ENCODE assay signal across 1 cellular context in genomic region chr14:35384386-35385041, GRCh38.
TF ChIP-seq lines count a peak whose summit lies in the region.

No MANE protein-coding gene starts in this region.

TF ChIP-seq in HepG2, 621 proteins besides CTCF, POLR2A, EP300 and RAD21 (continued from another document and continues in another):
- TF ChIP-seq ZNF646 (CRISPR knock-in tag; IDR thresholded peaks at IDR 0.05) (no peak), ZGPAT (CRISPR knock-in tag; IDR thresholded peaks at IDR 0.05) (peak; percentile 71; the same call in 1 of the 2 replicates), ZNF543 (CRISPR knock-in tag; IDR thresholded peaks at IDR 0.05) (no peak), ZMAT5 (CRISPR knock-in tag; IDR thresholded peaks at IDR 0.05; ENCODE audit: borderline replicate concordance, low read depth) (no peak), STAT6 (CRISPR knock-in tag; IDR thresholded peaks at IDR 0.05; ENCODE audit: borderline replicate concordance) (no peak; the same call in 1 of the 2 replicates), ZNF710 (CRISPR knock-in tag; IDR thresholded peaks at IDR 0.05; ENCODE audit: borderline replicate concordance) (0 out of 2 replicates have a peak, but pooled peaks have one; percentile 63), ZBTB8A (CRISPR knock-in tag; IDR thresholded peaks at IDR 0.05; ENCODE audit: borderline replicate concordance, low read depth) (no peak), ZNF780A (CRISPR knock-in tag; IDR thresholded peaks at IDR 0.05) (no peak), ZNF460 (CRISPR knock-in tag; IDR thresholded peaks at IDR 0.05; ENCODE audit: borderline replicate concordance) (no peak), ZFYVE20 (CRISPR knock-in tag; IDR thresholded peaks at IDR 0.05; ENCODE audit: borderline replicate concordance, low read depth) (no peak), ZFY (CRISPR knock-in tag; IDR thresholded peaks at IDR 0.05) (peak; percentile 40; the same call in 1 of the 2 replicates), ZNF121 (CRISPR knock-in tag; IDR thresholded peaks at IDR 0.05) (0 out of 2 replicates have a peak, but pooled peaks have one; percentile 47), HCFC1 (IDR thresholded peaks at IDR 0.05; ENCODE audit: low read depth, low read length) (no peak), ATF2 (CRISPR knock-in tag; IDR thresholded peaks at IDR 0.05) (peak; percentile 49; the same call in 1 of the 2 replicates), SNRNP70 (IDR thresholded peaks at IDR 0.05; ENCODE audit: low read depth, low read length) (no peak), ZNF639 (CRISPR knock-in tag; conservative IDR thresholded peaks at IDR 0.05) (no peak), ZNF510 (CRISPR knock-in tag; IDR thresholded peaks at IDR 0.05; ENCODE audit: low read depth) (peak; percentile 64; the same call in 1 of the 2 replicates), KDM5B (CRISPR knock-in tag; IDR thresholded peaks at IDR 0.05; ENCODE audit: borderline replicate concordance) (peak; percentile 82; the same call in 1 of the 2 replicates), ZNF703 (CRISPR knock-in tag; IDR thresholded peaks at IDR 0.05; ENCODE audit: borderline replicate concordance) (peak; percentile 36; the same call in 1 of the 2 replicates), RFX1 (IDR thresholded peaks at IDR 0.05) (no peak), PRDM4 (CRISPR knock-in tag; IDR thresholded peaks at IDR 0.05; ENCODE audit: borderline replicate concordance) (no peak), ONECUT2 (CRISPR knock-in tag; IDR thresholded peaks at IDR 0.05) (no peak), ZNF430 (CRISPR knock-in tag; IDR thresholded peaks at IDR 0.05) (peak; percentile 54; the same call in 1 of the 2 replicates), TFDP1 (CRISPR knock-in tag; IDR thresholded peaks at IDR 0.05; ENCODE audit: borderline replicate concordance) (no peak), ZNF33B (CRISPR knock-in tag; IDR thresholded peaks at IDR 0.05) (no peak; the same call in 1 of the 2 replicates), RBFOX2 (IDR thresholded peaks at IDR 0.05; ENCODE audit: low read depth, low read length) (no peak), ZNF737 (CRISPR knock-in tag; IDR thresholded peaks at IDR 0.05; ENCODE audit: borderline replicate concordance) (0 out of 2 replicates have a peak, but pooled peaks have one; percentile 78), SOX5 (CRISPR knock-in tag; IDR thresholded peaks at IDR 0.05; ENCODE audit: borderline replicate concordance) (peak; percentile 45; the same call in 1 of the 2 replicates), MIXL1 (CRISPR knock-in tag; IDR thresholded peaks at IDR 0.05) (0 out of 2 replicates have a peak, but pooled peaks have one; percentile 14), MYPOP (CRISPR knock-in tag; IDR thresholded peaks at IDR 0.05) (peak; percentile 62; the same call in 1 of the 2 replicates)
